ENCODE assay signal across 14 cellular contexts in the genomic region with DNA sequence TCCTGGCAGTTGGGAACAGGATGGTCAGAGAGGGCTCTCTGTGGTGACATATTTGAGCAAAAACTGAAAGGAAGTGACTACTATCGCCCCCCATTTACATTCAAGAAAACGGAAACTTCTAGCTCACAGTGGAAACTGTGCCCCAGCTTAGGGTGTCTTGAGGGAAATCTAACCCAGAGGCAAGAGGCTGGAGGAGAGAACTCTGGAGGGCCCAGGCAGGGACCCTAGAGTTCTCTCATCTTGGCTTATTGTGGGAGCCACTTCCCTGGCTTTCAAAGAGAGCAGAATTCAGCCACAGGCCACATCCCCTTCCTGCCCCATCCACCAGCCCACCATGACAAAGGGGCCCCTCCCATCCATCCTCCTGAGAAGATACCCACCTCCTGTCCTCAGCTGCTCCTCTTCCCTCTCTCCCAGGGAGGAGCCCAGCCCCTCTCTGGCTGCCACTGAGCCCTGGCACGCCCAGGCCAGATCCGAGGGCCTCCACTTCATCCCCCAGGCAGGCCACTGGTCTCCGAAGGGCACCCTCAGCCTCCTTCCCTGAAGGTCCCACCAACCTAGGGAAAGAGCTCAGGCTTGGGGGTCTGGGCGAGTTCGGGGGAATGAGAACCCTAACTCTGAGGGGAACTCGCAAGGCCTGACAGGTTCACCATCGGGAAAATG. TPM values are rescaled to one million over a fixed set of nuclear protein-coding genes. Genes with fewer than 3 reads are reported as not detected.
DNase-seq lines count a peak whose midpoint lies in the region; ATAC-seq and TF ChIP-seq lines count a peak whose summit lies in the region.
"Had no signal": no experiment of that assay in that cellular context is flagged by ENCODE, and none has a peak within 500 bp of the region (broad histone marks: within the 10 kb centered on the region; RNA-seq: fewer than 3 reads in every experiment).

No MANE protein-coding gene starts in this region.

- H3K27ac Mint-ChIP-seq in GM23338 (no peak overlapping the region), neural progenitor cell (peak overlapping the region; percentile 72)
- peak overlapping the region; percentile 90 for H3K27ac Mint-ChIP-seq in activated T-helper 2 cell treated with anti-CD3 and anti-CD28 coated beads, Interferon-gamma antibody, Interleukin-2, Interleukin-4, amounts not matched to agents 10 μg/mL and 5 μg/mL and 100 μg/mL, durations not matched to agents 14 hours and 24 hours and 36 hours

- H3K9ac ChIP-seq in neural progenitor cell, result no peak overlapping the region

- TF ChIP-seq CTCF in GM23338 (conservative IDR thresholded peaks at IDR 0.05; ENCODE audit: low read depth in 2 of 2) (no peak), neural progenitor cell (IDR thresholded peaks at IDR 0.05) (no peak)

- DNase-seq in activated CD4-positive, CD25-positive, alpha-beta regulatory T cell (lab: John Stamatoyannopoulos, UW), result no peak
- no peak for DNase-seq in GM23338 (ENCODE audit: low spot score)
- DNase-seq in activated T-helper 2 cell treated with anti-CD3 and anti-CD28 coated beads, Interferon-gamma antibody, Interleukin-2, Interleukin-4, amounts not matched to agents 10 μg/mL and 5 μg/mL and 100 μg/mL, durations not matched to agents 14 hours and 24 hours and 36 hours (ENCODE audit: low spot score), result no peak
- no peak for DNase-seq in neural progenitor cell (ENCODE audit: low spot score)
- no peak for DNase-seq in NCI-H1436 treated with DMSO at 0.1 percent for 48 hours (lab: John Stamatoyannopoulos, UW)
- DNase-seq: dermis blood vessel endothelial cell; kidney glomerular epithelial cell; NCI-H2029 treated with DMSO at 0.1 percent for 48 hours; nucleus accumbens; stimulated activated naive CD4-positive, alpha-beta T cell treated with Interleukin-2 at 50 U/mL for 16 hours had no signal

- H3K36me3 Mint-ChIP-seq in GM23338 (ENCODE audit: low read depth) (no peaks in the 10 kb centered on the region), neural progenitor cell (no peaks in the 10 kb centered on the region)
- H3K36me3 Mint-ChIP-seq in activated T-helper 2 cell treated with anti-CD3 and anti-CD28 coated beads, Interferon-gamma antibody, Interleukin-2, Interleukin-4, amounts not matched to agents 10 μg/mL and 5 μg/mL and 100 μg/mL, durations not matched to agents 14 hours and 24 hours and 36 hours (ENCODE audit: low read depth), result no peaks in the 10 kb centered on the region

- intact Hi-C loops in activated T-helper 2 cell treated with anti-CD3 and anti-CD28 coated beads, Interferon-gamma antibody, Interleukin-2, Interleukin-4, amounts not matched to agents 10 μg/mL and 5 μg/mL and 100 μg/mL, durations not matched to agents 14 hours and 24 hours and 36 hours (cut with micrococcal nuclease), result loop anchor here (2.0 kb wide), 1 partner anchor 22 kb away; no protein-coding TSS in a partner anchor

- H3F3A ChIP-seq in GM23338 (replicated peaks; ENCODE audit: low read depth), result no peaks in the 10 kb centered on the region
- no peaks in the 10 kb centered on the region for H3F3A ChIP-seq in neural progenitor cell (ENCODE audit: low read depth)

- H3K4me1 Mint-ChIP-seq in GM23338 (peaks cover 42% of the 10 kb centered on the region), neural progenitor cell (peaks cover 43% of the 10 kb centered on the region)
- peaks cover 55% of the 10 kb centered on the region for H3K4me1 Mint-ChIP-seq in activated T-helper 2 cell treated with anti-CD3 and anti-CD28 coated beads, Interferon-gamma antibody, Interleukin-2, Interleukin-4, amounts not matched to agents 10 μg/mL and 5 μg/mL and 100 μg/mL, durations not matched to agents 14 hours and 24 hours and 36 hours (ENCODE audit: low read depth)

- H3K9me3 Mint-ChIP-seq in GM23338 (no peaks in the 10 kb centered on the region), neural progenitor cell (no peaks in the 10 kb centered on the region)
- H3K9me3 Mint-ChIP-seq in activated T-helper 2 cell treated with anti-CD3 and anti-CD28 coated beads, Interferon-gamma antibody, Interleukin-2, Interleukin-4, amounts not matched to agents 10 μg/mL and 5 μg/mL and 100 μg/mL, durations not matched to agents 14 hours and 24 hours and 36 hours, result no peaks in the 10 kb centered on the region

- H3K9me3 ChIP-seq in neural progenitor cell (ENCODE audit: low read depth), result no peaks in the 10 kb centered on the region
- H3K9me3 ChIP-seq: Peyer's patch had no signal

- no peaks in the 10 kb centered on the region for H3K27me3 ChIP-seq in GM23338 (ENCODE audit: insufficient read depth)
- H3K27me3 ChIP-seq in neural progenitor cell, result no peaks in the 10 kb centered on the region
- H3K27me3 ChIP-seq: Peyer's patch had no signal

- peaks cover 19% of the 10 kb centered on the region; the same call in 1 of the 2 replicates for H3K4me1 ChIP-seq in GM23338 (ENCODE audit: insufficient read depth)
- no peaks in the 10 kb centered on the region for H3K4me1 ChIP-seq in neural progenitor cell

- H3K4me3 Mint-ChIP-seq in GM23338 (no peak overlapping the region), neural progenitor cell (no peak overlapping the region)
- no peak overlapping the region for H3K4me3 Mint-ChIP-seq in activated T-helper 2 cell treated with anti-CD3 and anti-CD28 coated beads, Interferon-gamma antibody, Interleukin-2, Interleukin-4, amounts not matched to agents 10 μg/mL and 5 μg/mL and 100 μg/mL, durations not matched to agents 14 hours and 24 hours and 36 hours (ENCODE audit: low read depth)

- H3K27me3 Mint-ChIP-seq in GM23338 (ENCODE audit: insufficient read depth, low read depth, poor library complexity) (peaks cover 16% of the 10 kb centered on the region), neural progenitor cell (ENCODE audit: insufficient read depth, low read depth) (peaks cover 7% of the 10 kb centered on the region)
- H3K27me3 Mint-ChIP-seq in activated T-helper 2 cell treated with anti-CD3 and anti-CD28 coated beads, Interferon-gamma antibody, Interleukin-2, Interleukin-4, amounts not matched to agents 10 μg/mL and 5 μg/mL and 100 μg/mL, durations not matched to agents 14 hours and 24 hours and 36 hours (ENCODE audit: low read depth), result no peaks in the 10 kb centered on the region

- no peaks in the 10 kb centered on the region for H3K36me3 ChIP-seq in GM23338 (ENCODE audit: insufficient read depth)
- H3K36me3 ChIP-seq in neural progenitor cell, result no peaks in the 10 kb centered on the region
- H3K36me3 ChIP-seq: Peyer's patch had no signal

- H2AFZ ChIP-seq in GM23338, result peak overlapping the region; percentile 56; the same call in 1 of the 2 replicates
- no peak overlapping the region for H2AFZ ChIP-seq in neural progenitor cell (replicated peaks)

- H3K79me2 ChIP-seq in GM23338 (replicated peaks; ENCODE audit: insufficient read depth), result no peaks in the 10 kb centered on the region
- no peaks in the 10 kb centered on the region for H3K79me2 ChIP-seq in neural progenitor cell (ENCODE audit: low read depth)

- no peak overlapping the region for H3K4me3 ChIP-seq in GM23338
- no peak overlapping the region for H3K4me3 ChIP-seq in neural progenitor cell
- H3K4me3 ChIP-seq: Peyer's patch had no signal

- H3K9me2 ChIP-seq in GM23338 (ENCODE audit: insufficient read depth), result 0 out of 2 replicates have a peak, but pooled peaks cover 2% of the 10 kb centered on the region

- H4K20me1 ChIP-seq in GM23338 (replicated peaks; ENCODE audit: insufficient read depth) (no peaks in the 10 kb centered on the region), neural progenitor cell (ENCODE audit: low read depth) (no peaks in the 10 kb centered on the region)

- H3K27ac ChIP-seq in GM23338 (ENCODE audit: low read depth), result no peak overlapping the region
- H3K27ac ChIP-seq in neural progenitor cell, result no peak overlapping the region
- H3K27ac ChIP-seq: Peyer's patch had no signal

- ATAC-seq in activated CD4-positive, CD25-positive, alpha-beta regulatory T cell treated with anti-CD3 and anti-CD28 coated beads, Interleukin-2, amount 50 U/mL, for 24 hours, result peak; percentile 40 to 61
- ATAC-seq in GM23338 (no peak), HG03108 (IDR thresholded peaks at IDR 0.05; ENCODE audit: unreplicated experiment) (no peak), GM21526 (IDR thresholded peaks at IDR 0.05; ENCODE audit: low FRiP score, unreplicated experiment) (no peak)

- H3K4me2 ChIP-seq in GM23338 (no peak overlapping the region), neural progenitor cell (no peak overlapping the region)

TF ChIP-seq in GM23338, 12 proteins besides CTCF, POLR2A, EP300 and RAD21 (continues in another document):
- no peak for TF ChIP-seq POLR2AphosphoS5 (IDR thresholded peaks at IDR 0.05; ENCODE audit: low read depth)

RNA-seq across cellular contexts. Expression of a gene that starts 1.6 kb away (rescaled TPM):
- 0.08 and 0.31 TPM in 2 replicates for total RNA-seq in GM23338 (2014; rRNA removed; shearing (Covaris generic))
- polyA plus RNA-seq in GM23338 (2016; fragmentation: Nextera tagmentation; extraction: Ambion mirVana), result 0.10 TPM in 1 of 2 replicates, not detected in the other
- total RNA-seq in activated T-helper 2 cell treated with anti-CD3 and anti-CD28 coated beads, Interferon-gamma antibody, Interleukin-2, Interleukin-4, amounts not matched to agents 10 μg/mL and 5 μg/mL and 100 μg/mL, durations not matched to agents 14 hours and 24 hours and 36 hours, result 2.7 and 5.3 TPM in 2 replicates
- total RNA-seq in neural progenitor cell (ENCODE audit: low replicate concordance), result 0.22 TPM in 1 of 2 replicates, not detected in the other
- total RNA-seq: dermis blood vessel endothelial cell, Peyer's patch had no signal

RNA-seq across cellular contexts. Expression of a gene that starts 54.3 kb away (rescaled TPM):
- total RNA-seq in GM23338 (2014; rRNA removed; shearing (Covaris generic)), result 25.6 and 30.7 TPM in 2 replicates
- 21.8 and 26.2 TPM in 2 replicates for polyA plus RNA-seq in GM23338 (2016; fragmentation: Nextera tagmentation; extraction: Ambion mirVana)
- total RNA-seq in activated T-helper 2 cell treated with anti-CD3 and anti-CD28 coated beads, Interferon-gamma antibody, Interleukin-2, Interleukin-4, amounts not matched to agents 10 μg/mL and 5 μg/mL and 100 μg/mL, durations not matched to agents 14 hours and 24 hours and 36 hours, result 0.11 and 0.18 TPM in 2 replicates
- 95.6 and 123 TPM in 2 replicates for total RNA-seq in neural progenitor cell (ENCODE audit: low replicate concordance)

RNA-seq across cellular contexts. Expression of a gene that starts 55.4 kb away (rescaled TPM):
- 0.10 and 0.23 TPM in 2 replicates for total RNA-seq in GM23338 (2014; rRNA removed; shearing (Covaris generic))
- polyA plus RNA-seq in GM23338 (2016; fragmentation: Nextera tagmentation; extraction: Ambion mirVana), result not detected in 2 replicates
- 144 and 147 TPM in 2 replicates for total RNA-seq in activated T-helper 2 cell treated with anti-CD3 and anti-CD28 coated beads, Interferon-gamma antibody, Interleukin-2, Interleukin-4, amounts not matched to agents 10 μg/mL and 5 μg/mL and 100 μg/mL, durations not matched to agents 14 hours and 24 hours and 36 hours
- 0.12 TPM in 1 of 2 replicates, not detected in the other for total RNA-seq in neural progenitor cell (ENCODE audit: low replicate concordance)
- total RNA-seq: dermis blood vessel endothelial cell had no signal

Comparison
In these comparisons a context has a peak if more than half of its experiments do, and no peak if none do; other contexts are left out.
1. ATAC-seq: peak in activated CD4-positive, CD25-positive, alpha-beta regulatory T cell treated with anti-CD3 and anti-CD28 coated beads, Interleukin-2, amount 50 U/mL, for 24 hours (2 of 2); none in GM23338 (single experiment), HG03108 (single experiment) and GM21526 (single experiment).
2. RNA of a gene that starts 54.3 kb away (total RNA-seq): 95.6 to 123 TPM in neural progenitor cell and 25.6 to 30.7 TPM in GM23338; 0.11 to 0.18 TPM in activated T-helper 2 cell treated with anti-CD3 and anti-CD28 coated beads, Interferon-gamma antibody, Interleukin-2, Interleukin-4, amounts not matched to agents 10 μg/mL and 5 μg/mL and 100 μg/mL, durations not matched to agents 14 hours and 24 hours and 36 hours; every median in the first group is over 10 times any median in the second.
3. RNA of a gene that starts 55.4 kb away (total RNA-seq): 144 to 147 TPM in activated T-helper 2 cell treated with anti-CD3 and anti-CD28 coated beads, Interferon-gamma antibody, Interleukin-2, Interleukin-4, amounts not matched to agents 10 μg/mL and 5 μg/mL and 100 μg/mL, durations not matched to agents 14 hours and 24 hours and 36 hours; 0.10 to 0.23 TPM in GM23338 and 0.12 TPM in neural progenitor cell; every median in the first group is over 100 times any median in the second.